In the genomic region with DNA sequence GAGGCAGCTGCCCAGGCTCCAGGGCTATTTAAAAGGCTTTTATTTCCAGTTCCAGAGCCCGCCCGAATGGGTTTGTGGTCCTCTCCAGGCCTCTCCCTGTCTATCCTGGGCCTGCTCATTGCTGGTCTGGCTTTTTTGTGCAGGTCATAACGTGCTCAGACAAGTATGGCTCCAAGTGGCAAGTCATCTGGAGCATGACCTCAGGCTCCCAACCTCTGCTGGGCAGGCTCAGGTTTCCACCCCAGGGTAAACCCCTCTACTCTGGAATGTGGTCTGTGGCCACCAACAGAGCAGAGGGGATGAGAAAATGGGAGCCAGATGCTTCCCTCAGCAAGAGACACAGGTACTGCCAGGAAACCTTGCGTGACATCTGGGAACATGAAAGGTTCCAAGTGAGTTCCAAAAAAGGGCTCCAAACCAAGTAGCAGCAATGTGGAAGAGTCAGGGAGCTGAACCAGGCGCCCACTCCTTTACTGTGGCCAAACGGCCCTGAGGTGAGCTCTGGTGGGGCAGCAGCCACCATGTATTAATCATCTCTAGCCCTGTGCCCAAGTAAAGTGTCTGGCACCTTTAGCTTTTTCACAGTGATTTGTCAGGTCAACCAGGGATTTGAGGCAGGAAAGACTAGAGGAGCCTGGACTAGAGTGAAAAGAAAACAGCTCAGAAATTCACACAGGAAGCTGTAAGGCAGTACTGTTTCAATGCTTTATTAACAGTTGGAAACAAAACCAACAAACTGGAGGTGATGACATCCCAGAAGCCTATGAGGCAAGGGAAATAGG, we compare ENCODE assay signal across 1 cellular context.
TF ChIP-seq lines count a peak whose summit lies in the region.

No MANE protein-coding gene starts in this region.

TF ChIP-seq in GM12878, 131 proteins besides CTCF, POLR2A, EP300 and RAD21:
- TF ChIP-seq, protein P1, sequence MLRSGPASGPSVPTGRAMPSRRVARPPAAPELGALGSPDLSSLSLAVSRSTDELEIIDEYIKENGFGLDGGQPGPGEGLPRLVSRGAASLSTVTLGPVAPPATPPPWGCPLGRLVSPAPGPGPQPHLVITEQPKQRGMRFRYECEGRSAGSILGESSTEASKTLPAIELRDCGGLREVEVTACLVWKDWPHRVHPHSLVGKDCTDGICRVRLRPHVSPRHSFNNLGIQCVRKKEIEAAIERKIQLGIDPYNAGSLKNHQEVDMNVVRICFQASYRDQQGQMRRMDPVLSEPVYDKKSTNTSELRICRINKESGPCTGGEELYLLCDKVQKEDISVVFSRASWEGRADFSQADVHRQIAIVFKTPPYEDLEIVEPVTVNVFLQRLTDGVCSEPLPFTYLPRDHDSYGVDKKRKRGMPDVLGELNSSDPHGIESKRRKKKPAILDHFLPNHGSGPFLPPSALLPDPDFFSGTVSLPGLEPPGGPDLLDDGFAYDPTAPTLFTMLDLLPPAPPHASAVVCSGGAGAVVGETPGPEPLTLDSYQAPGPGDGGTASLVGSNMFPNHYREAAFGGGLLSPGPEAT (IDR thresholded peaks at IDR 0.05; ENCODE audit: low read depth): no peak
- peak; percentile 39; the same call in 1 of the 2 replicates for TF ChIP-seq CREM (IDR thresholded peaks at IDR 0.05; ENCODE audit: low read depth)
- TF ChIP-seq PAX8 (IDR thresholded peaks at IDR 0.05): no peak
- TF ChIP-seq EED (IDR thresholded peaks at IDR 0.05; ENCODE audit: low read depth): peak; percentile 54
